Comparison of ENCODE assay signal across 36 cellular contexts in the genomic region with DNA sequence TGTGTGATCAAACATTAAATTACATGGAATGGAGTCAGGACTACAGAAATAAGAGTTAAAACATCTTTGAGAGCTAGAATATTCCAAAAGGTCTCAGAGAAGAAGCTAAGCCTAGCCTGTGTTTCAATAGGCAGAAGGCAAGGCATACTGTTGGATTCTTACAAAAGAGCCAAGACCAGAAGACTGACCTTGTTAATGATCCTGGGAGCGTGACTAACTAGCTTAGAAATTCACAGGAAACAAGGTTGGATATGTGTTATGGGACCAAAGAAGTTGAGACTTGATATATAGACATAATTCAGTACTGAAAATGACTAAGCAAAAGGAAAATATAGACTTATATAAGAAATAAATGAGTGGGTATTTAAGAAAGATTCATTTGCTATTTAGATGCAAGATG. TPM values are rescaled to one million over a fixed set of nuclear protein-coding genes. Genes with fewer than 3 reads are reported as not detected.
"Had no signal": no experiment of that assay in that cellular context is flagged by ENCODE, and none has a peak within 500 bp of the region (broad histone marks: within the 10 kb centered on the region; RNA-seq: fewer than 3 reads in every experiment).

No MANE protein-coding gene starts in this region.

- H3K4me1 ChIP-seq: breast epithelium had no signal

- H3K9me3 ChIP-seq: ascending aorta, breast epithelium had no signal

- H3K27ac ChIP-seq: ascending aorta, brain microvascular endothelial cell, breast epithelium, cardiac muscle cell, WERI-Rb-1 had no signal

- H3K36me3 ChIP-seq: brain microvascular endothelial cell, breast epithelium, cardiac muscle cell had no signal

- DNase-seq: activated CD4-positive, alpha-beta memory T cell treated with anti-CD3 and anti-CD28 coated beads, Interleukin-2, amount 10 ng/mL, durations not matched to agents 7 days and 5 days; activated CD4-positive, alpha-beta T cell treated with anti-CD3 and anti-CD28 coated beads for 1 hour; activated CD4-positive, alpha-beta T cell treated with anti-CD3 and anti-CD28 coated beads for 36 hours; activated CD4-positive, alpha-beta T cell treated with anti-CD3 and anti-CD28 coated beads for 48 hours; activated CD4-positive, alpha-beta T cell treated with anti-CD3 and anti-CD28 coated beads, Interleukin-2, amount 10 ng/mL, durations not matched to agents 7 days and 5 days; activated CD4-positive, alpha-beta T cell treated with anti-CD3 and anti-CD28 coated beads, Interleukin-2, amount 50 U/mL, for 48 hours; activated CD4-positive, CD25-positive, alpha-beta regulatory T cell; activated CD8-positive, alpha-beta memory T cell treated with anti-CD3 and anti-CD28 coated beads for 24 hours; activated CD8-positive, alpha-beta memory T cell treated with anti-CD3 and anti-CD28 coated beads, Interleukin-2, amount 10 ng/mL, durations not matched to agents 7 days and 5 days; activated CD8-positive, alpha-beta memory T cell treated with anti-CD3 and anti-CD28 coated beads, Interleukin-2, amount 50 U/mL, for 48 hours; activated CD8-positive, alpha-beta T cell treated with anti-CD3 and anti-CD28 coated beads, Interleukin-2, amount 10 ng/mL, durations not matched to agents 7 days and 5 days; activated effector memory CD4-positive, alpha-beta T cell treated with Interleukin-2 at 50 U/mL for 16 hours; activated gamma-delta T cell; activated naive CD4-positive, alpha-beta T cell treated with anti-CD3 and anti-CD28 coated beads, Interleukin-2, amount 10 ng/mL, durations not matched to agents 7 days and 5 days; activated naive CD4-positive, alpha-beta T cell treated with Interleukin-2 at 50 U/mL for 16 hours; activated naive CD8-positive, alpha-beta T cell treated with anti-CD3 and anti-CD28 coated beads, Interleukin-2, amount 10 ng/mL, durations not matched to agents 7 days and 5 days; activated naive CD8-positive, alpha-beta T cell treated with anti-CD3 and anti-CD28 coated beads, Interleukin-2, amount 50 U/mL, for 24 hours; activated T-cell treated with anti-CD3 and anti-CD28 coated beads, Interleukin-2, amount 50 U/mL, for 24 hours; activated T-cell treated with anti-CD3 and anti-CD28 coated beads, Interleukin-2, amount 50 U/mL, for 48 hours; amygdala; anterior cingulate cortex; brain microvascular endothelial cell; caudate nucleus; cerebellar nuclear complex; T-helper 1 cell; T-helper 2 cell; T-helper 9 cell; WERI-Rb-1 had no signal

- H3K27me3 ChIP-seq: ascending aorta, brain microvascular endothelial cell, breast epithelium, cardiac muscle cell had no signal

- FAIRE-seq: TTC549 had no signal

- ATAC-seq: activated CD4-positive, alpha-beta T cell treated with anti-CD3 and anti-CD28 coated beads for 36 hours; activated CD4-positive, CD25-positive, alpha-beta regulatory T cell treated with anti-CD3 and anti-CD28 coated beads, Interleukin-2, amount 50 U/mL, for 24 hours; activated CD8-positive, alpha-beta memory T cell treated with anti-CD3 and anti-CD28 coated beads, Interleukin-2, amount 10 ng/mL, durations not matched to agents 7 days and 5 days; activated CD8-positive, alpha-beta T cell treated with anti-CD3 and anti-CD28 coated beads, Interleukin-2, amount 10 ng/mL, durations not matched to agents 7 days and 5 days; activated naive CD8-positive, alpha-beta T cell treated with anti-CD3 and anti-CD28 coated beads, Interleukin-2, amount 50 U/mL, for 24 hours; WTC11 had no signal

- H3K4me3 ChIP-seq: ascending aorta, breast epithelium, cardiac muscle cell had no signal

RNA-seq across cellular contexts. Expression of a gene that starts 50.1 kb away (rescaled TPM):
- total RNA-seq: activated CD4-positive, alpha-beta memory T cell treated with anti-CD3 and anti-CD28 coated beads, Interleukin-2, amount 10 ng/mL, durations not matched to agents 7 days and 5 days; activated CD4-positive, alpha-beta T cell treated with anti-CD3 and anti-CD28 coated beads for 36 hours; activated CD4-positive, alpha-beta T cell treated with anti-CD3 and anti-CD28 coated beads, Interleukin-2, amount 10 ng/mL, durations not matched to agents 7 days and 5 days; activated CD8-positive, alpha-beta memory T cell treated with anti-CD3 and anti-CD28 coated beads, Interleukin-2, amount 10 ng/mL, durations not matched to agents 7 days and 5 days; activated CD8-positive, alpha-beta T cell treated with anti-CD3 and anti-CD28 coated beads, Interleukin-2, amount 10 ng/mL, durations not matched to agents 7 days and 5 days; activated naive CD8-positive, alpha-beta T cell treated with anti-CD3 and anti-CD28 coated beads, Interleukin-2, amount 10 ng/mL, durations not matched to agents 7 days and 5 days; activated T-helper 2 cell treated with anti-CD3 and anti-CD28 coated beads, Interferon-gamma antibody, Interleukin-2, Interleukin-4, amounts not matched to agents 10 μg/mL and 5 μg/mL and 100 μg/mL, durations not matched to agents 14 hours and 24 hours and 36 hours; ascending aorta; breast epithelium; cardiac muscle cell; chondrocyte; WTC11 had no signal
